Comparison of ENCODE assay signal across 15 cellular contexts in the genomic region with DNA sequence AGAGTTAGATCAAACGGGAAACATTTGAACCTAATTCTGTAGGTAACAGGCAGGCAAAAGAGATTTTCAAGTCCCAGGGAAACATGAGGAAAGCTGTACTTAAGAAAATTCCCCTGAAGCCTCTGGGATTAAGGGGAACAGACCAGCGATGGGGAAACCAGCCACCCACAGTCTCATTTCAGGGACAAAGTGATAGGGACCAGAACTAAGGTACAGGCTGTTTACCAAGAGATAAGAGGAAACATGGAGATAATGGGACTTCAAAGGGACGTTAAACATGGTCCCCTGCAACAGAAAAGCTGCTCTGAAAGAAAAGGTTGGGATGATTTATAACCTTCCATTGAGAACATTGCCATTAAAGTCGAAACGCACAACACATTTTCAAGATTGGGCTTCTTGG.
DNase-seq lines count a peak whose midpoint lies in the region; ATAC-seq, FAIRE-seq and TF ChIP-seq lines count a peak whose summit lies in the region.
"Had no signal": no experiment of that assay in that cellular context is flagged by ENCODE, and none has a peak within 500 bp of the region (broad histone marks: within the 10 kb centered on the region; RNA-seq: fewer than 3 reads in every experiment).

No MANE protein-coding gene starts in this region.

- H3K27me3 ChIP-seq in bronchial epithelial cell (ENCODE audit: control insufficient read depth, insufficient read depth, low read length), result no peaks in the 10 kb centered on the region
- H3K27me3 ChIP-seq: BLaER1 treated with 17β-estradiol and CSF1 and Interleukin-3, amounts not matched to agents 10 nM and 100 nM had no signal

- no peak for DNase-seq in activated naive CD8-positive, alpha-beta T cell treated with anti-CD3 and anti-CD28 coated beads, Interleukin-2, amount 50 U/mL, for 24 hours
- DNase-seq in activated naive CD8-positive, alpha-beta T cell treated with anti-CD3 and anti-CD28 coated beads for 36 hours, result no peak
- no peak for DNase-seq in bronchial epithelial cell (ENCODE audit: low read depth)
- DNase-seq in activated naive CD4-positive, alpha-beta T cell (lab: John Stamatoyannopoulos, UW), result no peak
- DNase-seq in GM20000 (ENCODE audit: low spot score), result no peak
- DNase-seq: ACHN; CD4-positive, CD25-positive, alpha-beta regulatory T cell; DMS79; GOT3; H9 had no signal

- H3K4me3 ChIP-seq in bronchial epithelial cell (ENCODE audit: low read depth, low read length), result no peak overlapping the region
- no peak overlapping the region for H3K4me3 ChIP-seq in mesodermal cell (ENCODE audit: extremely low read depth, insufficient read depth, low read length, poor library complexity, severe bottlenecking)
- H3K4me3 ChIP-seq: BLaER1 treated with 17β-estradiol and CSF1 and Interleukin-3, amounts not matched to agents 10 nM and 100 nM had no signal

- no peaks in the 10 kb centered on the region for H3K27me3 Mint-ChIP-seq in activated naive CD8-positive, alpha-beta T cell treated with anti-CD3 and anti-CD28 coated beads, Interleukin-2, amount 50 U/mL, for 24 hours
- no peaks in the 10 kb centered on the region for H3K27me3 Mint-ChIP-seq in activated naive CD8-positive, alpha-beta T cell treated with anti-CD3 and anti-CD28 coated beads for 36 hours
- H3K27me3 Mint-ChIP-seq: CD4-positive, CD25-positive, alpha-beta regulatory T cell had no signal

- H3K36me3 ChIP-seq in bronchial epithelial cell (ENCODE audit: control insufficient read depth, insufficient read depth, low read length) (no peaks in the 10 kb centered on the region), mesodermal cell (ENCODE audit: control insufficient read depth, insufficient read depth, low read length) (no peaks in the 10 kb centered on the region)
- H3K36me3 ChIP-seq: BLaER1 treated with 17β-estradiol and CSF1 and Interleukin-3, amounts not matched to agents 10 nM and 100 nM had no signal

- peak overlapping the region; percentile 12 for H3K27ac Mint-ChIP-seq in activated naive CD8-positive, alpha-beta T cell treated with anti-CD3 and anti-CD28 coated beads, Interleukin-2, amount 50 U/mL, for 24 hours
- H3K27ac Mint-ChIP-seq in activated naive CD8-positive, alpha-beta T cell treated with anti-CD3 and anti-CD28 coated beads for 36 hours, result no peak overlapping the region
- H3K27ac Mint-ChIP-seq: CD4-positive, CD25-positive, alpha-beta regulatory T cell; H9 had no signal

- WGBS in mesodermal cell (ENCODE audit: insufficient coverage in 2 of 2), 2 experiments, result 58 to 72% methylated on average over 3 to 5 of the region's 5 CpGs

- H3K9me3 Mint-ChIP-seq in activated naive CD8-positive, alpha-beta T cell treated with anti-CD3 and anti-CD28 coated beads, Interleukin-2, amount 50 U/mL, for 24 hours, result no peaks in the 10 kb centered on the region
- H3K9me3 Mint-ChIP-seq in activated naive CD8-positive, alpha-beta T cell treated with anti-CD3 and anti-CD28 coated beads for 36 hours, result no peaks in the 10 kb centered on the region
- H3K9me3 Mint-ChIP-seq: H9 had no signal

- no peaks in the 10 kb centered on the region for H3K4me1 ChIP-seq in mesodermal cell (ENCODE audit: control insufficient read depth, insufficient read depth, low read length, poor library complexity, severe bottlenecking)
- H3K4me1 ChIP-seq: BLaER1 treated with 17β-estradiol and CSF1 and Interleukin-3, amounts not matched to agents 10 nM and 100 nM had no signal

- H3K4me1 Mint-ChIP-seq in activated naive CD8-positive, alpha-beta T cell treated with anti-CD3 and anti-CD28 coated beads, Interleukin-2, amount 50 U/mL, for 24 hours, result peaks cover 13% of the 10 kb centered on the region
- H3K4me1 Mint-ChIP-seq in activated naive CD8-positive, alpha-beta T cell treated with anti-CD3 and anti-CD28 coated beads for 36 hours, result peaks cover 4% of the 10 kb centered on the region
- H3K4me1 Mint-ChIP-seq: H9 had no signal

- no peak overlapping the region for H3K4me3 Mint-ChIP-seq in activated naive CD8-positive, alpha-beta T cell treated with anti-CD3 and anti-CD28 coated beads, Interleukin-2, amount 50 U/mL, for 24 hours
- no peak overlapping the region for H3K4me3 Mint-ChIP-seq in activated naive CD8-positive, alpha-beta T cell treated with anti-CD3 and anti-CD28 coated beads for 36 hours
- H3K4me3 Mint-ChIP-seq: CD4-positive, CD25-positive, alpha-beta regulatory T cell; H9 had no signal

- TF ChIP-seq CTCF in bronchial epithelial cell (IDR thresholded peaks at IDR 0.05; ENCODE audit: insufficient read depth, low read length, severe bottlenecking) (no peak), GM20000 (IDR thresholded peaks at IDR 0.05; ENCODE audit: extremely low read depth, missing control alignments) (no peak)

- no peak for ATAC-seq in activated naive CD8-positive, alpha-beta T cell treated with anti-CD3 and anti-CD28 coated beads, Interleukin-2, amount 50 U/mL, for 24 hours
- no peak for ATAC-seq in HG03175 (IDR thresholded peaks at IDR 0.05; ENCODE audit: unreplicated experiment)

- no peaks in the 10 kb centered on the region for H3K9me3 ChIP-seq in mesodermal cell (ENCODE audit: control insufficient read depth, low read length)
- H3K9me3 ChIP-seq: BLaER1 treated with 17β-estradiol and CSF1 and Interleukin-3, amounts not matched to agents 10 nM and 100 nM had no signal

- peaks cover 6% of the 10 kb centered on the region for H3K36me3 Mint-ChIP-seq in activated naive CD8-positive, alpha-beta T cell treated with anti-CD3 and anti-CD28 coated beads, Interleukin-2, amount 50 U/mL, for 24 hours (ENCODE audit: low read depth)
- H3K36me3 Mint-ChIP-seq in activated naive CD8-positive, alpha-beta T cell treated with anti-CD3 and anti-CD28 coated beads for 36 hours, result peaks cover 19% of the 10 kb centered on the region

- peak overlapping the region; percentile 43 for H3K27ac ChIP-seq in mesodermal cell (ENCODE audit: low read depth, low read length, severe bottlenecking)
- H3K27ac ChIP-seq: BLaER1 treated with 17β-estradiol and CSF1 and Interleukin-3, amounts not matched to agents 10 nM and 100 nM had no signal

- peak; percentile 32 for FAIRE-seq in bronchial epithelial cell (lab: Jason Lieb, UNC)
- FAIRE-seq: G401.6, GM12891 had no signal
